8 cellular contexts compared by ENCODE assay signal in the genomic region with DNA sequence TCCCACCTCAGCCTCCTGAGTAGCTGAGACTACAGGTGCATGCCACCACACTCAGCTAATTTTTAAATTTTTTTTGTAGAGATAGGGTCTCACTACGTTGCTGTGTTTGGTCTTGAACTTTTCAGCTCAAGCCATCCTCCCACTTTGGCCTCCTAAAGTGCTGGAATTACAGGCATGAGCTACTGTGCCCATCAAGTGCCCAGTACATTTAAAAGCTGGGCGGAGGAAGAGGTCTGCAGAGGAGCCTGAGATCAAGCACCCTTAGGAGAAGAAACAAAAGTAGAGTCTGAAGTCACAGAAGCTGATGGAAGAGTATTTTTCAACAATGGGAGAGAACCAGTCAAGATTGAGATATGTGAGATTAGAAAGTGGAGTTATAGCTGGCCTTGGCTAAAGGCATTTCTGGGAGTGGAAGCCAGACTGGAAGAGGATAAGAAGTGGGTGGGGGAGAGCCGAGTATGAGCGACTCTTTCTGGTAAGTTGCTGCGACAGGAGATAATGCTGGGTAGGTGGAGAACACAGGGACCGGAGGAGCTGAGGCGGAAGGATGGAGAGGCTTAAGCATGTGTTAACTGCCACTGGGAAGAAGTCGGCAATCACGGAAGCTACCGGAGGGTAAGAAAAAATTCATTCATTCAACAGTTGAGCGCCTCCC. TPM values are rescaled to one million over a fixed set of nuclear protein-coding genes. Genes with fewer than 3 reads are reported as not detected.
DNase-seq lines count a peak whose midpoint lies in the region; ATAC-seq and TF ChIP-seq lines count a peak whose summit lies in the region.

No MANE protein-coding gene starts in this region.

- intact Hi-C loops in CD4-positive, alpha-beta memory T cell (cut with micrococcal nuclease): loop anchor here (5.0 kb wide), 1 partner anchor 275 kb away; no protein-coding TSS in a partner anchor
- intact Hi-C loops in HCT116 (cut with micrococcal nuclease): no loop called here

- peak overlapping the region; percentile 77 for H2AFZ ChIP-seq in HCT116 (ENCODE audit: low read depth, low read length, poor library complexity, severe bottlenecking)

- TF ChIP-seq POLR2A in HCT116 (IDR thresholded peaks at IDR 0.05; ENCODE audit: borderline replicate concordance, extremely low read depth, insufficient read depth, insufficient read length): no peak
- TF ChIP-seq POLR2A in gastroesophageal sphincter (IDR thresholded peaks at IDR 0.05): no peak

- POLR2A ChIA-PET in CD4-positive, alpha-beta memory T cell (lab: Charles Lee; ENCODE audit: partially characterized antibody): interaction anchor here (0.8 to 4.7 kb wide), 24 partner anchors 9 to 1486 kb away, joined by 3 to 43 read pairs (median 7); a partner anchor contains a TSS
- POLR2A ChIA-PET in HCT116 (lab: Charles Lee): interaction anchor here (0.7 to 2.8 kb wide), 9 partner anchors 9 to 298 kb away, joined by 3 to 14 read pairs (median 4); a partner anchor contains a TSS

- H3K4me1 Mint-ChIP-seq in CD4-positive, alpha-beta memory T cell: peaks cover 23 to 47% (median 36%) of the 10 kb centered on the region in 4 donors

- no peaks in the 10 kb centered on the region for H3K27me3 ChIP-seq in CD4-positive, alpha-beta memory T cell (ENCODE audit: insufficient read depth, low read length)
- H3K27me3 ChIP-seq in HCT116 (ENCODE audit: insufficient read depth, low read length) (no peaks in the 10 kb centered on the region), gastroesophageal sphincter (no peaks in the 10 kb centered on the region), skeletal muscle satellite cell (ENCODE audit: control insufficient read depth, insufficient read depth, low read length) (peaks cover 10% of the 10 kb centered on the region)

- 5 to 15% methylated on average over 9 to 10 of the region's 11 CpGs for WGBS in gastroesophageal sphincter (ENCODE audit: low coverage in 1 of 2), 2 donors

- H3K36me3 ChIP-seq in CD4-positive, alpha-beta memory T cell (ENCODE audit: insufficient read depth, low read length): peaks cover 10% of the 10 kb centered on the region
- peaks cover 13 to 17% of the 10 kb centered on the region in 2 experiments; a peak in 3 of 4 replicates for H3K36me3 ChIP-seq in HCT116 (ENCODE audit: control insufficient read depth in 1 of 2, insufficient read depth in 2 of 2, low read length in 2 of 2)
- peaks cover 0 to 17% of the 10 kb centered on the region in 2 donors for H3K36me3 ChIP-seq in gastroesophageal sphincter
- H3K36me3 ChIP-seq in skeletal muscle satellite cell (ENCODE audit: insufficient read depth, low read length): peaks cover 24% of the 10 kb centered on the region

- no peaks in the 10 kb centered on the region for H4K20me1 ChIP-seq in HCT116 (ENCODE audit: insufficient read depth)

- CTCF ChIA-PET in CD4-positive, alpha-beta memory T cell (lab: Charles Lee; ENCODE audit: partially characterized antibody): interaction anchor here (0.8 to 2.3 kb wide), 5 partner anchors 9 to 138 kb away, joined by 3 to 17 read pairs (median 6); a partner anchor contains a TSS
- CTCF ChIA-PET in HCT116 (lab: Charles Lee): interaction anchor here (0.9 to 2.2 kb wide), 3 partner anchors 15 to 129 kb away, joined by 3 to 11 read pairs (median 4); no protein-coding TSS in a partner anchor

- H3K4me3 Mint-ChIP-seq in CD4-positive, alpha-beta memory T cell: peak overlapping the region; percentile 94 to 99 (median 96)

- peaks cover 5 to 29% of the 10 kb centered on the region in 2 donors for H3K36me3 Mint-ChIP-seq in CD4-positive, alpha-beta memory T cell

- no peak for TF ChIP-seq CTCF in HCT116 (IDR thresholded peaks at IDR 0.05 in 2 of 3, conservative IDR thresholded peaks at IDR 0.05 in 1 of 3; ENCODE audit: borderline replicate concordance in 1 of 3, insufficient read depth in 1 of 3, low read depth in 2 of 3, low read length in 2 of 3)
- no peak for TF ChIP-seq CTCF in WI38 (IDR thresholded peaks at IDR 0.05; ENCODE audit: low read depth, low read length)
- no peak for TF ChIP-seq CTCF in gastroesophageal sphincter (IDR thresholded peaks at IDR 0.05)

- no peak for TF ChIP-seq RAD21 in HCT116 (IDR thresholded peaks at IDR 0.05; ENCODE audit: low read depth)

- peak overlapping the region; percentile 93 to 99 (median 96) for H3K27ac Mint-ChIP-seq in CD4-positive, alpha-beta memory T cell

- TF ChIP-seq EP300 in gastroesophageal sphincter (IDR thresholded peaks at IDR 0.05): no peak

- H3K9me3 Mint-ChIP-seq in CD4-positive, alpha-beta memory T cell: peaks cover 0 to 4% (median 0%) of the 10 kb centered on the region in 8 donors

- ATAC-seq in HCT116: peak; percentile 44
- no peak for ATAC-seq in gastroesophageal sphincter
- no peak for ATAC-seq in GM18498 (IDR thresholded peaks at IDR 0.05; ENCODE audit: unreplicated experiment)

- no peak for DNase-seq in CD4-positive, alpha-beta memory T cell
- DNase-seq in HCT116 (ENCODE audit: low read depth, low spot score): peak; percentile 7
- no peak for DNase-seq in NCI-H1436 (lab: John Stamatoyannopoulos, UW)
- no peak for DNase-seq in stimulated activated CD4-positive, alpha-beta T cell treated with anti-CD3 and anti-CD28 coated beads, Interleukin-4, amount 100 ng/mL, for 24 hours

- H3K4me2 ChIP-seq in HCT116 (ENCODE audit: low read length) (peak overlapping the region; percentile 88), skeletal muscle satellite cell (ENCODE audit: low read length) (peak overlapping the region; percentile 94)

- H3K4me3 ChIP-seq in CD4-positive, alpha-beta memory T cell (ENCODE audit: low read length in 2 of 2): peak overlapping the region; percentile 82 to 85
- H3K4me3 ChIP-seq in HCT116 (replicated peaks in 1 of 2; ENCODE audit: low read depth in 1 of 2, low read length in 2 of 2) (peak overlapping the region; percentile 91), WI38 (ENCODE audit: low read depth, low read length) (peak overlapping the region; percentile 92), gastroesophageal sphincter (peak overlapping the region; percentile 68 to 95), skeletal muscle satellite cell (ENCODE audit: low read length) (peak overlapping the region; percentile 99)

- H3K9me2 ChIP-seq in HCT116 (ENCODE audit: insufficient read depth): no peaks in the 10 kb centered on the region

- H3K4me1 ChIP-seq in CD4-positive, alpha-beta memory T cell (ENCODE audit: insufficient read depth, low read length): peaks cover 40% of the 10 kb centered on the region
- H3K4me1 ChIP-seq in HCT116 (ENCODE audit: control insufficient read depth in 1 of 2, insufficient read depth in 2 of 2, low read length in 2 of 2): peaks cover 7 to 18% of the 10 kb centered on the region in 2 experiments; a peak in 3 of 4 replicates
- H3K4me1 ChIP-seq in gastroesophageal sphincter: peaks cover 0 to 42% (median 7%) of the 10 kb centered on the region in 3 donors
- peaks cover 19% of the 10 kb centered on the region for H3K4me1 ChIP-seq in skeletal muscle satellite cell (ENCODE audit: control insufficient read depth, insufficient read depth, low read length)

- peak overlapping the region; percentile 75 for H3K9ac ChIP-seq in HCT116 (ENCODE audit: low read length)
- H3K9ac ChIP-seq in skeletal muscle satellite cell (ENCODE audit: low read depth, low read length): peak overlapping the region; percentile 100

- peaks cover 42% of the 10 kb centered on the region for H3K79me2 ChIP-seq in HCT116 (ENCODE audit: insufficient read depth, low read length)

- H3K27me3 Mint-ChIP-seq in CD4-positive, alpha-beta memory T cell: peaks cover 0 to under 1% of the 10 kb centered on the region in 2 donors

- RAD21 ChIA-PET in HCT116 (lab: Charles Lee; ENCODE audit: low non-redundant PET in 1 of 2, low total read pairs in 2 of 2, uncharacterized antibody in 2 of 2, unreplicated experiment in 2 of 2): no interaction called here

- no peaks in the 10 kb centered on the region for H3K9me3 ChIP-seq in CD4-positive, alpha-beta memory T cell (ENCODE audit: control insufficient read depth in 1 of 2, low read length in 2 of 2)
- H3K9me3 ChIP-seq in HCT116 (ENCODE audit: control insufficient read depth in 1 of 2, insufficient read depth in 1 of 2, low read depth in 1 of 2, low read length in 2 of 2): no peaks in the 10 kb centered on the region
- H3K9me3 ChIP-seq in gastroesophageal sphincter: no peaks in the 10 kb centered on the region
- no peaks in the 10 kb centered on the region for H3K9me3 ChIP-seq in skeletal muscle satellite cell (replicated peaks; ENCODE audit: low read length)

- H3K27ac ChIP-seq in CD4-positive, alpha-beta memory T cell (ENCODE audit: low read depth, low read length): peak overlapping the region; percentile 90
- H3K27ac ChIP-seq in HCT116 (ENCODE audit: low read depth, low read length) (peak overlapping the region; percentile 88), gastroesophageal sphincter (peak overlapping the region; percentile 31 to 96 (median 88))

- BruUV-seq in HCT116 (replicated peaks; lab: Mats Ljungman, UMichigan): TSS peak; percentile 99

TF ChIP-seq in HCT116, 20 proteins besides CTCF, POLR2A, EP300 and RAD21 (continues in another document):
- 0 out of 2 replicates have a peak, but pooled peaks have one; percentile 15 for TF ChIP-seq CBX3 (IDR thresholded peaks at IDR 0.05; ENCODE audit: low read depth)
- TF ChIP-seq EGR1 (IDR thresholded peaks at IDR 0.05; ENCODE audit: low read depth): no peak

RNA-seq across cellular contexts. Expression of a gene that starts 0.8 kb away (rescaled TPM):
- total RNA-seq in CD4-positive, alpha-beta memory T cell: 10 to 100 TPM; 65.0 to 71.9 TPM
- polyA plus RNA-seq in CD4-positive, alpha-beta memory T cell: 10 to 100 TPM in 1 of 2 donors, 1 to 10 TPM in 1; 7.6 to 19.5 TPM
- total RNA-seq in HCT116 (2021; ENCODE audit: unreplicated experiment) (57.6 TPM), gastroesophageal sphincter (10 to 100 TPM; 16.9 to 33.5 (median 25.9) TPM)
- polyA plus RNA-seq in HCT116 (2012): 8.5 and 12.5 TPM in 2 replicates
- total RNA-seq in skeletal muscle satellite cell (2012; rRNA removed): 15.3 and 22.3 TPM in 2 replicates
